Comparison of ENCODE assay signal across 2 cellular contexts in genomic region chr17:73359255-73359816, GRCh38.
TF ChIP-seq lines count a peak whose summit lies in the region.

No MANE protein-coding gene starts in this region.

TF ChIP-seq in A549, 52 proteins besides CTCF, POLR2A, EP300 and RAD21:
- TF ChIP-seq RFX5 (IDR thresholded peaks at IDR 0.05) (no peak), FOSL2 (IDR thresholded peaks at IDR 0.05) (no peak), FOSL2 (CRISPR knock-in tag; IDR thresholded peaks at IDR 0.05) (no peak), EHMT2 (IDR thresholded peaks at IDR 0.05; ENCODE audit: low read depth) (no peak), SMC3 (IDR thresholded peaks at IDR 0.05) (no peak), CEBPB (IDR thresholded peaks at IDR 0.05) (no peak), NR3C1 (IDR thresholded peaks at IDR 0.05) (no peak), ZSCAN20 (CRISPR knock-in tag; IDR thresholded peaks at IDR 0.05) (no peak), KDM5A (IDR thresholded peaks at IDR 0.05) (no peak), ZNF302 (CRISPR knock-in tag; IDR thresholded peaks at IDR 0.05) (no peak), KDM1A (IDR thresholded peaks at IDR 0.05; ENCODE audit: low read depth) (no peak), MAFK (IDR thresholded peaks at IDR 0.05; ENCODE audit: partially characterized antibody) (no peak), POLR2AphosphoS2 (conservative IDR thresholded peaks at IDR 0.05; ENCODE audit: low read length) (no peak), HMGXB4 (CRISPR knock-in tag; IDR thresholded peaks at IDR 0.05; ENCODE audit: borderline replicate concordance) (no peak), GATA3 (IDR thresholded peaks at IDR 0.05; ENCODE audit: borderline replicate concordance) (no peak), SREBF2 (IDR thresholded peaks at IDR 0.05) (no peak), NFE2L2 (conservative IDR thresholded peaks at IDR 0.05; ENCODE audit: low read length) (no peak), HEYL (CRISPR knock-in tag; IDR thresholded peaks at IDR 0.05) (no peak), TP53 (CRISPR knock-in tag; IDR thresholded peaks at IDR 0.05) (no peak), HOXB13 (CRISPR knock-in tag; IDR thresholded peaks at IDR 0.05; ENCODE audit: low read depth) (no peak)
- TF ChIP-seq, protein P1, sequence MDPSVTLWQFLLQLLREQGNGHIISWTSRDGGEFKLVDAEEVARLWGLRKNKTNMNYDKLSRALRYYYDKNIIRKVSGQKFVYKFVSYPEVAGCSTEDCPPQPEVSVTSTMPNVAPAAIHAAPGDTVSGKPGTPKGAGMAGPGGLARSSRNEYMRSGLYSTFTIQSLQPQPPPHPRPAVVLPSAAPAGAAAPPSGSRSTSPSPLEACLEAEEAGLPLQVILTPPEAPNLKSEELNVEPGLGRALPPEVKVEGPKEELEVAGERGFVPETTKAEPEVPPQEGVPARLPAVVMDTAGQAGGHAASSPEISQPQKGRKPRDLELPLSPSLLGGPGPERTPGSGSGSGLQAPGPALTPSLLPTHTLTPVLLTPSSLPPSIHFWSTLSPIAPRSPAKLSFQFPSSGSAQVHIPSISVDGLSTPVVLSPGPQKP (IDR thresholded peaks at IDR 0.05; ENCODE audit: low read depth, low read length) = no peak

TF ChIP-seq in H1, 55 proteins besides CTCF, POLR2A, EP300 and RAD21:
- no peak for TF ChIP-seq NANOG (IDR thresholded peaks at IDR 0.05; ENCODE audit: insufficient read depth, low read depth, low read length, poor library complexity, severe bottlenecking)
- TF ChIP-seq PHF8 (conservative IDR thresholded peaks at IDR 0.05; ENCODE audit: low read depth, low read length) = no peak
- TF ChIP-seq SIX5 (IDR thresholded peaks at IDR 0.05; ENCODE audit: low read depth, low read length) = no peak
- no peak for TF ChIP-seq HDAC2 (IDR thresholded peaks at IDR 0.05; ENCODE audit: borderline replicate concordance in 1 of 2, low read depth in 2 of 2, low read length in 2 of 2)
- TF ChIP-seq FOSL1 (IDR thresholded peaks at IDR 0.05; ENCODE audit: insufficient read depth, low read depth, low read length) = no peak
- TF ChIP-seq, protein P2, sequence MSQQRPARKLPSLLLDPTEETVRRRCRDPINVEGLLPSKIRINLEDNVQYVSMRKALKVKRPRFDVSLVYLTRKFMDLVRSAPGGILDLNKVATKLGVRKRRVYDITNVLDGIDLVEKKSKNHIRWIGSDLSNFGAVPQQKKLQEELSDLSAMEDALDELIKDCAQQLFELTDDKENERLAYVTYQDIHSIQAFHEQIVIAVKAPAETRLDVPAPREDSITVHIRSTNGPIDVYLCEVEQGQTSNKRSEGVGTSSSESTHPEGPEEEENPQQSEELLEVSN (IDR thresholded peaks at IDR 0.05) = no peak
- no peak for TF ChIP-seq JUN (IDR thresholded peaks at IDR 0.05; ENCODE audit: low read depth, low read length)
- TF ChIP-seq SIRT6 (IDR thresholded peaks at IDR 0.05; ENCODE audit: low read length) = no peak
- TF ChIP-seq RBBP5 (IDR thresholded peaks at IDR 0.05; ENCODE audit: borderline replicate concordance, low read depth, low read length) = no peak
- TF ChIP-seq SIN3A (conservative IDR thresholded peaks at IDR 0.05 in 1 of 2, IDR thresholded peaks at IDR 0.05 in 1 of 2; ENCODE audit: low read depth in 1 of 2, low read length in 2 of 2) = no peak
